Comparison of ENCODE assay signal across 8 cellular contexts in the genomic region with DNA sequence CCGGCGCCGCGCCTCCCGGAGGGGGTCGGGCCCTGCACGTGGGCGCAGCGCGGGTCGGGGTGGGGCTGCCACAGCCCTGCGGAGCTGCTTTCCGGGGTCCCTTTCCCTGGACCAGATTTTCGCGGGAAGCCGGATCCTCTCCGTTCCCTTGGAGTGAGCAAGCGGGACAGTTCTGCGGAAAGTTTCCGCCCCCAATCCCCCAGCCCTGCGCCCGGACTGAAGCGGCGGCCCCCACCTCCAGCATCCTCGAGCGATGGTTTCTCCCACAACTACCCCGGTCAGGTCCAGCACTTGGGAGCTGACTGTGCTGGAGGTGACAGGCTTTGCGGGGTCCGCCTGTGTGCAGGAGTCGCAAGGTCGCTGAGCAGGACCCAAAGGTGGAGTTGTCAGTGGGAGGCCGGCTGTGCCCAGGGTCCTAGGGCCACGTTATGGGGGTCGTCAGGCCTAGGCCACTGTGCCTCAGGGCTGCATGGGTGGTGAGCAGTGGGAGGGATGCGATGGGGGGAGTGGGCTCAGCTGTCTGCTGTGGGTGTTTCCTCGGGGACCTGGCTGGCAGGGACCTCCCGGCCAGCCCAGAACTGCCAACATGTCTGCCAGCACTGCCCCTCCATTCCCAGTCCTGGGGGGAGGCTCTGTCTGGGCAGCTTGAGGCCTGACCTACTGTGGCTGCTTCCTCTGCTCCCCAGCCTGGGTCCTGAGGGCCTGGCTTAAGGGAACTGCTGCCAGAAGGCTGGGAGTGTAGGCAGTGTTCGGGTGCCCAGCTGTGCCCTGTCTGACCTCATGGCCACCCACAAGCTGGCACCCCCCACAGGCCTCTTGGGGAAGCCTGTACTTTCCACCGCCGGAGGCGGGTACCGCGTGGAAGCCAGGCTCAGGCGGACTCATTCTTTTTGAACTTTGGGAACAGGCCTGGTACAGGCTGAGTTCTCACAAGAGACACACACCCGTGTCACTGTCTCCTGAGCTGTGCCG. TPM values are rescaled to one million over a fixed set of nuclear protein-coding genes. Genes with fewer than 3 reads are reported as not detected.
DNase-seq lines count a peak whose midpoint lies in the region; ATAC-seq lines count a peak whose summit lies in the region.

No MANE protein-coding gene starts in this region.

- peak in 1 of 3 donors; percentile 24 for DNase-seq in CD4-positive, CD25-positive, alpha-beta regulatory T cell
- DNase-seq in HuH-7.5 (ENCODE audit: low spot score) (peak; percentile 31), globus pallidus (ENCODE audit: low spot score) (peak; percentile 94)
- DNase-seq in activated T-helper 1 cell treated with anti-CD3 and anti-CD28 coated beads, Interleukin-12 subunit alpha, Interleukin-12 subunit beta, Interleukin-2, Interleukin-4 antibody, amounts not matched to agents 30 ng/mL and 10 ng/mL and 1 ng/mL, durations not matched to agents 14 hours and 24 hours and 36 hours (ENCODE audit: low spot score), result no peak

- no peaks in the 10 kb centered on the region for H3K36me3 Mint-ChIP-seq in CD4-positive, CD25-positive, alpha-beta regulatory T cell
- H3K36me3 Mint-ChIP-seq in activated T-helper 1 cell treated with anti-CD3 and anti-CD28 coated beads, Interleukin-12 subunit alpha, Interleukin-12 subunit beta, Interleukin-2, Interleukin-4 antibody, amounts not matched to agents 30 ng/mL and 10 ng/mL and 1 ng/mL, durations not matched to agents 14 hours and 24 hours and 36 hours (ENCODE audit: low read depth), result peaks cover 9% of the 10 kb centered on the region

- intact Hi-C loops in activated T-helper 1 cell treated with anti-CD3 and anti-CD28 coated beads, Interleukin-12 subunit alpha, Interleukin-12 subunit beta, Interleukin-2, Interleukin-4 antibody, amounts not matched to agents 30 ng/mL and 10 ng/mL and 1 ng/mL, durations not matched to agents 14 hours and 24 hours and 36 hours (cut with micrococcal nuclease), result loop anchor here (1.0 to 2.0 kb wide), 7 partner anchors 52 to 469 kb away; a partner anchor contains a TSS

- peaks cover 0 to 40% (median 12%) of the 10 kb centered on the region in 4 donors for H3K4me1 Mint-ChIP-seq in CD4-positive, CD25-positive, alpha-beta regulatory T cell
- peaks cover 28% of the 10 kb centered on the region for H3K4me1 Mint-ChIP-seq in activated T-helper 1 cell treated with anti-CD3 and anti-CD28 coated beads, Interleukin-12 subunit alpha, Interleukin-12 subunit beta, Interleukin-2, Interleukin-4 antibody, amounts not matched to agents 30 ng/mL and 10 ng/mL and 1 ng/mL, durations not matched to agents 14 hours and 24 hours and 36 hours (ENCODE audit: low read depth)

- H3K27me3 ChIP-seq in CD4-positive, CD25-positive, alpha-beta regulatory T cell (ENCODE audit: control insufficient read depth, insufficient read depth, low read length), result no peaks in the 10 kb centered on the region
- H3K27me3 ChIP-seq in neuron (ENCODE audit: insufficient read depth, low read length), result no peaks in the 10 kb centered on the region

- H3K4me3 Mint-ChIP-seq in CD4-positive, CD25-positive, alpha-beta regulatory T cell, result peak overlapping the region; percentile 75 to 84 (median 79)
- peak overlapping the region; percentile 83 for H3K4me3 Mint-ChIP-seq in activated T-helper 1 cell treated with anti-CD3 and anti-CD28 coated beads, Interleukin-12 subunit alpha, Interleukin-12 subunit beta, Interleukin-2, Interleukin-4 antibody, amounts not matched to agents 30 ng/mL and 10 ng/mL and 1 ng/mL, durations not matched to agents 14 hours and 24 hours and 36 hours

- H3K4me3 ChIP-seq in CD4-positive, CD25-positive, alpha-beta regulatory T cell (ENCODE audit: low read depth, low read length), result no peak overlapping the region
- peak overlapping the region; percentile 86 for H3K4me3 ChIP-seq in neuron (ENCODE audit: low read length)

- H3K9me3 ChIP-seq in CD4-positive, CD25-positive, alpha-beta regulatory T cell (ENCODE audit: control insufficient read depth in 2 of 2, low read length in 2 of 2), result no peaks in the 10 kb centered on the region
- H3K9me3 ChIP-seq in neuron (ENCODE audit: low read length), result no peaks in the 10 kb centered on the region

- peak overlapping the region in 1 of 3 donors; percentile 46 for H3K27ac Mint-ChIP-seq in CD4-positive, CD25-positive, alpha-beta regulatory T cell
- H3K27ac Mint-ChIP-seq in activated T-helper 1 cell treated with anti-CD3 and anti-CD28 coated beads, Interleukin-12 subunit alpha, Interleukin-12 subunit beta, Interleukin-2, Interleukin-4 antibody, amounts not matched to agents 30 ng/mL and 10 ng/mL and 1 ng/mL, durations not matched to agents 14 hours and 24 hours and 36 hours, result peak overlapping the region; percentile 29

- H3K27me3 Mint-ChIP-seq in CD4-positive, CD25-positive, alpha-beta regulatory T cell, result no peaks in the 10 kb centered on the region
- H3K27me3 Mint-ChIP-seq in activated T-helper 1 cell treated with anti-CD3 and anti-CD28 coated beads, Interleukin-12 subunit alpha, Interleukin-12 subunit beta, Interleukin-2, Interleukin-4 antibody, amounts not matched to agents 30 ng/mL and 10 ng/mL and 1 ng/mL, durations not matched to agents 14 hours and 24 hours and 36 hours (ENCODE audit: insufficient read depth), result no peaks in the 10 kb centered on the region

- ATAC-seq in CD4-positive, CD25-positive, alpha-beta regulatory T cell (ENCODE audit: low read depth in 2 of 2), result peak in 1 of 2 donors; percentile 14
- peak; percentile 8 for ATAC-seq in GM19467 (IDR thresholded peaks at IDR 0.05; ENCODE audit: unreplicated experiment)
- ATAC-seq in HG03039 (IDR thresholded peaks at IDR 0.05; ENCODE audit: unreplicated experiment), result no peak
- no peak for ATAC-seq in HG03439 (IDR thresholded peaks at IDR 0.05; ENCODE audit: unreplicated experiment)

- H3K27ac ChIP-seq in CD4-positive, CD25-positive, alpha-beta regulatory T cell (ENCODE audit: insufficient read depth, low read length, poor library complexity, severe bottlenecking), result no peak overlapping the region

- H3K4me1 ChIP-seq in CD4-positive, CD25-positive, alpha-beta regulatory T cell (ENCODE audit: control insufficient read depth, insufficient read depth, low read length, poor library complexity, severe bottlenecking), result peaks cover 18% of the 10 kb centered on the region
- H3K4me1 ChIP-seq in neuron (ENCODE audit: insufficient read depth, low read length), result peaks cover 18% of the 10 kb centered on the region

- H3K36me3 ChIP-seq in CD4-positive, CD25-positive, alpha-beta regulatory T cell (ENCODE audit: control insufficient read depth, insufficient read depth, low read length), result no peaks in the 10 kb centered on the region
- H3K36me3 ChIP-seq in neuron (ENCODE audit: insufficient read depth, low read length), result no peaks in the 10 kb centered on the region

- H2AFZ ChIP-seq in neuron (ENCODE audit: low read depth, low read length), result no peak overlapping the region

- no peaks in the 10 kb centered on the region for H3K9me3 Mint-ChIP-seq in CD4-positive, CD25-positive, alpha-beta regulatory T cell
- H3K9me3 Mint-ChIP-seq in activated T-helper 1 cell treated with anti-CD3 and anti-CD28 coated beads, Interleukin-12 subunit alpha, Interleukin-12 subunit beta, Interleukin-2, Interleukin-4 antibody, amounts not matched to agents 30 ng/mL and 10 ng/mL and 1 ng/mL, durations not matched to agents 14 hours and 24 hours and 36 hours, result no peaks in the 10 kb centered on the region

RNA-seq across cellular contexts. Expression of a gene that starts 0.7 kb away (rescaled TPM):
- 4.7 TPM for total RNA-seq in CD4-positive, CD25-positive, alpha-beta regulatory T cell
- polyA plus RNA-seq in CD4-positive, CD25-positive, alpha-beta regulatory T cell, result 1 to 10 TPM; 1.4 to 3.1 (median 2.3) TPM
- total RNA-seq in activated T-helper 1 cell treated with anti-CD3 and anti-CD28 coated beads, Interleukin-12 subunit alpha, Interleukin-12 subunit beta, Interleukin-2, Interleukin-4 antibody, amounts not matched to agents 30 ng/mL and 10 ng/mL and 1 ng/mL, durations not matched to agents 14 hours and 24 hours and 36 hours, result 13.2 and 14.1 TPM in 2 replicates

RNA-seq across cellular contexts. Expression of a gene that starts 52.4 kb away (rescaled TPM):
- 18.1 TPM for total RNA-seq in CD4-positive, CD25-positive, alpha-beta regulatory T cell
- polyA plus RNA-seq in CD4-positive, CD25-positive, alpha-beta regulatory T cell, result 10 to 100 TPM; 42.3 to 57.6 (median 49.7) TPM
- 40.4 and 40.5 TPM in 2 replicates for total RNA-seq in activated T-helper 1 cell treated with anti-CD3 and anti-CD28 coated beads, Interleukin-12 subunit alpha, Interleukin-12 subunit beta, Interleukin-2, Interleukin-4 antibody, amounts not matched to agents 30 ng/mL and 10 ng/mL and 1 ng/mL, durations not matched to agents 14 hours and 24 hours and 36 hours
